ENCODE assay signal across 8 cellular contexts in the genomic region with DNA sequence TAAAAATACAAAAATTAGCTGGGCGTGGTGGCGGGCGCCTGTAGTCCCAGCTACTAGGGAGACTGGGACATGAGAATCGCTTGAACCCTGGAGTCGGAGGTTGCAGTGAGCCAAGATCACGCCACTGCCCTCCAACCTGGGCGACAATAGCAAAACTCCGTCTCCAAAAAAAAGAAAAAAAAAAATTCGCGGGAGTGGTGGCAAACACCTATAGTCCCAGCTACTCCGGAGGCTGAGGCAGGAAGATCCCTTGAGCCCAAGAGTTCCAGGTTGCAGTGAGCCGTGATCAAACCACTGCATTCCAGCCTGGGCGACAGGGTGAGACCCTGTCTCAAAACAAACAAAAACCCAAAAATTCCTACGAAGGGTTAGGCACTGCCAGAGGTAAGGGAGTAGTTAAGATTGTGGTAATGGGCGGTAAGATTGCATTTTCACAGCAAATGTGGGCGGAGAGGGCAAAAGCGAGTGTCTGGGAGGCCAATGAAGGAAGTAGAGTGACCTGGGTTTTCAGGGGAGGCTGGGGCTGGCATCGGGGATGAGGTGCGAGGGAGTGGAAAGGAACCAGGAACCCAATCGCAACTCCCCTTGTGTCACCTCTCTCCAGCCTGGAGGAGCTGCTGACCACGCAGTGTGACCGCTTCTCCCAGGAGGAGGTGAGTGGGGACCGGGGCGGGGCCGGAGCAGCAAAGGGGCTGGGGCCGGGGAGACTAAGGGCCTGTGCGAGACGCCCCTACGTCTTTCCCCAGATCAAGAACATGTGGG. TPM values are rescaled to one million over a fixed set of nuclear protein-coding genes. Genes with fewer than 3 reads are reported as not detected.
DNase-seq lines count a peak whose midpoint lies in the region; ATAC-seq, FAIRE-seq and TF ChIP-seq lines count a peak whose summit lies in the region.

No MANE protein-coding gene starts in this region.

- H3K4me1 Mint-ChIP-seq in activated T-helper 17 cell treated with anti-CD3 and anti-CD28 coated beads, Interleukin-2, amount 50 U/mL, for 72 hours, result peaks cover 15% of the 10 kb centered on the region

- H3K27me3 ChIP-seq in cardiac muscle cell, result no peaks in the 10 kb centered on the region
- H3K27me3 ChIP-seq in thoracic aorta (replicated peaks; ENCODE audit: insufficient read depth), result no peaks in the 10 kb centered on the region

- peaks cover 50% of the 10 kb centered on the region for H3K36me3 Mint-ChIP-seq in activated T-helper 17 cell treated with anti-CD3 and anti-CD28 coated beads, Interleukin-2, amount 50 U/mL, for 72 hours (ENCODE audit: low read depth)

- H3K36me3 ChIP-seq in cardiac muscle cell (no peaks in the 10 kb centered on the region), kidney (ENCODE audit: control insufficient read depth in 1 of 2, insufficient read depth in 2 of 2, low read length in 2 of 2) (no peaks in the 10 kb centered on the region), thoracic aorta (no peaks in the 10 kb centered on the region)

- no peak overlapping the region for H3K4me3 ChIP-seq in cardiac muscle cell
- peak overlapping the region; percentile 52 to 73 for H3K4me3 ChIP-seq in kidney (ENCODE audit: low read length in 2 of 2)
- peak overlapping the region; percentile 96 for H3K4me3 ChIP-seq in thoracic aorta

- H3K27ac Mint-ChIP-seq in activated T-helper 17 cell treated with anti-CD3 and anti-CD28 coated beads, Interleukin-2, amount 50 U/mL, for 72 hours, result peak overlapping the region; percentile 99

- H3K27ac ChIP-seq in cardiac muscle cell, result peak overlapping the region; percentile 98
- H3K27ac ChIP-seq in kidney (ENCODE audit: low read depth in 2 of 2, low read length in 2 of 2), result peak overlapping the region; percentile 99 to 100
- H3K27ac ChIP-seq in thoracic aorta, result peak overlapping the region; percentile 100

- no peaks in the 10 kb centered on the region for H3K9me3 Mint-ChIP-seq in activated T-helper 17 cell treated with anti-CD3 and anti-CD28 coated beads, Interleukin-2, amount 50 U/mL, for 72 hours

- peak overlapping the region; percentile 85 for H3K4me3 Mint-ChIP-seq in activated T-helper 17 cell treated with anti-CD3 and anti-CD28 coated beads, Interleukin-2, amount 50 U/mL, for 72 hours

- TF ChIP-seq CTCF in cardiac muscle cell (IDR thresholded peaks at IDR 0.05; ENCODE audit: low read depth, low read length) (no peak), kidney (IDR thresholded peaks at IDR 0.05; ENCODE audit: borderline replicate concordance, extremely low read depth, insufficient read depth) (no peak), thoracic aorta (IDR thresholded peaks at IDR 0.05) (no peak)

- no peak for ATAC-seq in Right ventricle myocardium superior (ENCODE audit: poor library complexity)
- no peak for ATAC-seq in activated T-helper 17 cell treated with anti-CD3 and anti-CD28 coated beads, Interleukin-2, amount 50 U/mL, for 72 hours (replicated peaks)
- no peak for ATAC-seq in thoracic aorta (ENCODE audit: insufficient number of reproducible peaks, low FRiP score, low read depth)
- ATAC-seq in HG02981 (IDR thresholded peaks at IDR 0.05; ENCODE audit: unreplicated experiment), result no peak
- no peak for ATAC-seq in GM21825 (IDR thresholded peaks at IDR 0.05; ENCODE audit: unreplicated experiment)

- no peaks in the 10 kb centered on the region for H3K27me3 Mint-ChIP-seq in activated T-helper 17 cell treated with anti-CD3 and anti-CD28 coated beads, Interleukin-2, amount 50 U/mL, for 72 hours

- intact Hi-C loops in Right ventricle myocardium superior (cut with DNase I) (no loop called here), kidney (cut with DNase I) (no loop called here)

- DNase-seq in cardiac muscle cell (ENCODE audit: low read depth in 1 of 2, low spot score in 1 of 2) (no peak), Right ventricle myocardium superior (no peak), kidney (no peak), thoracic aorta (ENCODE audit: low spot score) (no peak), NCI-H1694 (lab: John Stamatoyannopoulos, UW) (no peak)

- H3K4me1 ChIP-seq in cardiac muscle cell (ENCODE audit: low read depth) (peaks cover 15% of the 10 kb centered on the region), kidney (ENCODE audit: control insufficient read depth in 1 of 2, insufficient read depth in 1 of 2, low read depth in 1 of 2, low read length in 2 of 2) (peaks cover 4 to 10% of the 10 kb centered on the region in 2 donors), thoracic aorta (ENCODE audit: control insufficient read depth in 1 of 2, low read depth in 2 of 2) (peaks cover 7 to 19% of the 10 kb centered on the region in 2 donors)

- H3K9me3 ChIP-seq in cardiac muscle cell (ENCODE audit: low read depth) (no peaks in the 10 kb centered on the region), kidney (ENCODE audit: control insufficient read depth in 1 of 2, low read length in 2 of 2) (no peaks in the 10 kb centered on the region), thoracic aorta (no peaks in the 10 kb centered on the region)

- no peak for FAIRE-seq in kidney (lab: Jason Lieb, UNC)

- H3K9ac ChIP-seq in kidney (ENCODE audit: low read length in 2 of 2), result peak overlapping the region; percentile 71 to 97

RNA-seq across cellular contexts. Expression of gene MYL11, which starts 2.6 kb away (rescaled TPM):
- total RNA-seq in cardiac muscle cell (1.5 TPM in 1 of 2 replicates, not detected in the other), Right ventricle myocardium superior (not detected), kidney (not detected), thoracic aorta (under 1 TPM in 1 of 2 donors, not detected in 1; 0.81 TPM)
- polyA plus RNA-seq in cardiac muscle cell (0.69 and 5.5 TPM in 2 replicates), kidney (ENCODE audit: insufficient read depth, low read depth, low replicate concordance) (2.3 TPM)
- 1 to 10 TPM in 1 of 2 donors, not detected in 1; 1.6 TPM for total RNA-seq in activated T-helper 17 cell treated with anti-CD3 and anti-CD28 coated beads, Interleukin-2, amount 50 U/mL, for 72 hours

RNA-seq across cellular contexts. Expression of gene SEPTIN1, which starts 5.1 kb away (rescaled TPM):
- total RNA-seq in cardiac muscle cell, result 0.92 and 0.95 TPM in 2 replicates
- polyA plus RNA-seq in cardiac muscle cell, result 8.7 and 11.9 TPM in 2 replicates
- 0.97 TPM for total RNA-seq in Right ventricle myocardium superior
- total RNA-seq in activated T-helper 17 cell treated with anti-CD3 and anti-CD28 coated beads, Interleukin-2, amount 50 U/mL, for 72 hours, result 100 to 1,000 TPM; 198 to 216 TPM
- 12.8 TPM for total RNA-seq in kidney
- polyA plus RNA-seq in kidney (ENCODE audit: insufficient read depth, low read depth, low replicate concordance), result 5.0 TPM
- 1 to 10 TPM; 3.0 to 4.2 TPM for total RNA-seq in thoracic aorta

RNA-seq across cellular contexts. Expression of gene TBC1D10B, which starts 6.9 kb away (rescaled TPM):
- 50.7 and 58.4 TPM in 2 replicates for total RNA-seq in cardiac muscle cell
- polyA plus RNA-seq in cardiac muscle cell, result 39.9 and 51.3 TPM in 2 replicates
- 24.4 TPM for total RNA-seq in Right ventricle myocardium superior
- total RNA-seq in activated T-helper 17 cell treated with anti-CD3 and anti-CD28 coated beads, Interleukin-2, amount 50 U/mL, for 72 hours, result 10 to 100 TPM; 49.7 to 64.2 TPM
- total RNA-seq in kidney, result 32.7 TPM
- polyA plus RNA-seq in kidney (ENCODE audit: insufficient read depth, low read depth, low replicate concordance), result 30.1 TPM
- total RNA-seq in thoracic aorta, result 10 to 100 TPM; 34.5 TPM

RNA-seq across cellular contexts. Expression of gene ZNF48, which starts 18.0 kb away (rescaled TPM):
- 29.5 and 32.3 TPM in 2 replicates for total RNA-seq in cardiac muscle cell
- polyA plus RNA-seq in cardiac muscle cell, result 12.5 and 20.8 TPM in 2 replicates
- total RNA-seq in Right ventricle myocardium superior, result 5.1 TPM
- 10 to 100 TPM; 10.2 to 10.5 TPM for total RNA-seq in activated T-helper 17 cell treated with anti-CD3 and anti-CD28 coated beads, Interleukin-2, amount 50 U/mL, for 72 hours
- 9.7 TPM for total RNA-seq in kidney
- polyA plus RNA-seq in kidney (ENCODE audit: insufficient read depth, low read depth, low replicate concordance), result 6.9 TPM
- total RNA-seq in thoracic aorta, result 10 to 100 TPM; 10.9 to 11.1 TPM

RNA-seq across cellular contexts. Expression of gene CD2BP2, which starts 22.1 kb away (rescaled TPM):
- total RNA-seq in cardiac muscle cell (56.7 and 63.1 TPM in 2 replicates), Right ventricle myocardium superior (34.1 TPM), kidney (68.1 TPM), thoracic aorta (10 to 100 TPM; 31.4 to 52.0 TPM)
- polyA plus RNA-seq in cardiac muscle cell (47.2 TPM in 2 replicates), kidney (ENCODE audit: insufficient read depth, low read depth, low replicate concordance) (61.8 TPM)
- total RNA-seq in activated T-helper 17 cell treated with anti-CD3 and anti-CD28 coated beads, Interleukin-2, amount 50 U/mL, for 72 hours, result 10 to 100 TPM; 51.0 to 69.9 TPM

Comparison
In these comparisons a context has a peak if more than half of its experiments do, and no peak if none do; other contexts are left out.
1. RNA of gene SEPTIN1, which starts 5.1 kb away (total RNA-seq): 198 to 216 TPM in activated T-helper 17 cell treated with anti-CD3 and anti-CD28 coated beads, Interleukin-2, amount 50 U/mL, for 72 hours; 12.8 TPM in kidney (single experiment), 3.0 to 4.2 TPM in thoracic aorta, 0.97 TPM in Right ventricle myocardium superior (single experiment) and 0.92 to 0.95 TPM in cardiac muscle cell; every median in the first group is over 10 times any median in the second.
2. Peak in every context shown above with its lines, with median percentiles within 50 percentile points of each other: H3K27ac ChIP-seq.